In the genomic region with DNA sequence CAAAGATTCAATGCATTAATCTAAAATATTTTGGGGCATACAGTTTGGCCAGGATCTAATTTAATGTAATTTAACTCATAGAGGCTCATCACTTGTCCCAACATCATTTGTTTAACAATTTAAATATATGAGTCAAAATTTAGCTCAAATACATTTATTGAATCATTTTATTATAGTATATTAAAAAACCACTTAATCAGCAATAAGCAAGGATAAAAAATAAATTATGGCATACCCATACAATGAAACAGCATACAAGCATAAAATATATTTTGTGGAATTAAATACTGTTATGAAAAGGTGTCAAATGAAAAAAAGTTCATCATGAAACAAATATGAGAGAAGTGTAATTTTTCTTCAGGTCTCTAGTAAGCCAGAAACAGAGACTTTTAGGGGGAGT, we compare ENCODE assay signal across 4 cellular contexts.
A peak's percentile ranks its signal among the peaks of the same experiment; 100 is the strongest.
TF ChIP-seq lines count a peak whose summit lies in the region.

No MANE protein-coding gene starts in this region.

TF ChIP-seq in SK-N-SH treated with all-trans-retinoic acid at 6 μM for 48 hours, 23 proteins besides CTCF, POLR2A, EP300 and RAD21:
- no peak for TF ChIP-seq ARNTL (CRISPR knock-in tag; IDR thresholded peaks at IDR 0.05; ENCODE audit: borderline replicate concordance, low read depth)
- 0 out of 2 replicates have a peak, but pooled peaks have one; percentile 3 for TF ChIP-seq TCF4 (CRISPR knock-in tag; IDR thresholded peaks at IDR 0.05; ENCODE audit: borderline replicate concordance)

TF ChIP-seq in SK-N-SH, 30 proteins besides CTCF, POLR2A, EP300 and RAD21:
- TF ChIP-seq, protein P1, sequence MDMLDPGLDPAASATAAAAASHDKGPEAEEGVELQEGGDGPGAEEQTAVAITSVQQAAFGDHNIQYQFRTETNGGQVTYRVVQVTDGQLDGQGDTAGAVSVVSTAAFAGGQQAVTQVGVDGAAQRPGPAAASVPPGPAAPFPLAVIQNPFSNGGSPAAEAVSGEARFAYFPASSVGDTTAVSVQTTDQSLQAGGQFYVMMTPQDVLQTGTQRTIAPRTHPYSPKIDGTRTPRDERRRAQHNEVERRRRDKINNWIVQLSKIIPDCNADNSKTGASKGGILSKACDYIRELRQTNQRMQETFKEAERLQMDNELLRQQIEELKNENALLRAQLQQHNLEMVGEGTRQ (IDR thresholded peaks at IDR 0.05; ENCODE audit: borderline replicate concordance, low read depth, low read length) = no peak
- TF ChIP-seq, protein P2, sequence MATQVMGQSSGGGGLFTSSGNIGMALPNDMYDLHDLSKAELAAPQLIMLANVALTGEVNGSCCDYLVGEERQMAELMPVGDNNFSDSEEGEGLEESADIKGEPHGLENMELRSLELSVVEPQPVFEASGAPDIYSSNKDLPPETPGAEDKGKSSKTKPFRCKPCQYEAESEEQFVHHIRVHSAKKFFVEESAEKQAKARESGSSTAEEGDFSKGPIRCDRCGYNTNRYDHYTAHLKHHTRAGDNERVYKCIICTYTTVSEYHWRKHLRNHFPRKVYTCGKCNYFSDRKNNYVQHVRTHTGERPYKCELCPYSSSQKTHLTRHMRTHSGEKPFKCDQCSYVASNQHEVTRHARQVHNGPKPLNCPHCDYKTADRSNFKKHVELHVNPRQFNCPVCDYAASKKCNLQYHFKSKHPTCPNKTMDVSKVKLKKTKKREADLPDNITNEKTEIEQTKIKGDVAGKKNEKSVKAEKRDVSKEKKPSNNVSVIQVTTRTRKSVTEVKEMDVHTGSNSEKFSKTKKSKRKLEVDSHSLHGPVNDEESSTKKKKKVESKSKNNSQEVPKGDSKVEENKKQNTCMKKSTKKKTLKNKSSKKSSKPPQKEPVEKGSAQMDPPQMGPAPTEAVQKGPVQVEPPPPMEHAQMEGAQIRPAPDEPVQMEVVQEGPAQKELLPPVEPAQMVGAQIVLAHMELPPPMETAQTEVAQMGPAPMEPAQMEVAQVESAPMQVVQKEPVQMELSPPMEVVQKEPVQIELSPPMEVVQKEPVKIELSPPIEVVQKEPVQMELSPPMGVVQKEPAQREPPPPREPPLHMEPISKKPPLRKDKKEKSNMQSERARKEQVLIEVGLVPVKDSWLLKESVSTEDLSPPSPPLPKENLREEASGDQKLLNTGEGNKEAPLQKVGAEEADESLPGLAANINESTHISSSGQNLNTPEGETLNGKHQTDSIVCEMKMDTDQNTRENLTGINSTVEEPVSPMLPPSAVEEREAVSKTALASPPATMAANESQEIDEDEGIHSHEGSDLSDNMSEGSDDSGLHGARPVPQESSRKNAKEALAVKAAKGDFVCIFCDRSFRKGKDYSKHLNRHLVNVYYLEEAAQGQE (IDR thresholded peaks at IDR 0.05; ENCODE audit: low read depth, low read length) = no peak
- TF ChIP-seq NRF1 (IDR thresholded peaks at IDR 0.05; ENCODE audit: low read depth, low read length) (no peak), MXI1 (IDR thresholded peaks at IDR 0.05; ENCODE audit: low read depth, low read length) (no peak), TCF12 (IDR thresholded peaks at IDR 0.05) (no peak), TEAD4 (IDR thresholded peaks at IDR 0.05; ENCODE audit: borderline replicate concordance, insufficient read depth) (no peak)
- TF ChIP-seq, protein P3, sequence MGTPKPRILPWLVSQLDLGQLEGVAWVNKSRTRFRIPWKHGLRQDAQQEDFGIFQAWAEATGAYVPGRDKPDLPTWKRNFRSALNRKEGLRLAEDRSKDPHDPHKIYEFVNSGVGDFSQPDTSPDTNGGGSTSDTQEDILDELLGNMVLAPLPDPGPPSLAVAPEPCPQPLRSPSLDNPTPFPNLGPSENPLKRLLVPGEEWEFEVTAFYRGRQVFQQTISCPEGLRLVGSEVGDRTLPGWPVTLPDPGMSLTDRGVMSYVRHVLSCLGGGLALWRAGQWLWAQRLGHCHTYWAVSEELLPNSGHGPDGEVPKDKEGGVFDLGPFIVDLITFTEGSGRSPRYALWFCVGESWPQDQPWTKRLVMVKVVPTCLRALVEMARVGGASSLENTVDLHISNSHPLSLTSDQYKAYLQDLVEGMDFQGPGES (IDR thresholded peaks at IDR 0.05; ENCODE audit: low read depth, low read length) = no peak

TF ChIP-seq in HepG2, 621 proteins besides CTCF, POLR2A, EP300 and RAD21:
- TF ChIP-seq ZNF672 (CRISPR knock-in tag; IDR thresholded peaks at IDR 0.05) = no peak
- TF ChIP-seq MAFF (IDR thresholded peaks at IDR 0.05; ENCODE audit: low read depth, low read length) = peak; percentile 65
- peak; percentile 48 to 77 for TF ChIP-seq MAFK (conservative IDR thresholded peaks at IDR 0.05 in 1 of 2, IDR thresholded peaks at IDR 0.05 in 1 of 2; ENCODE audit: low read length in 2 of 2)
TF ChIP-seq in HepG2: peak in this region for 2.

TF ChIP-seq in IMR-90, 13 proteins besides CTCF, POLR2A, EP300 and RAD21:
- peak; percentile 35 for TF ChIP-seq MAFK (IDR thresholded peaks at IDR 0.05; ENCODE audit: low read depth, low read length)
- no peak for TF ChIP-seq BHLHE40 (IDR thresholded peaks at IDR 0.05; ENCODE audit: low read depth, low read length)
- TF ChIP-seq MAZ (IDR thresholded peaks at IDR 0.05; ENCODE audit: borderline replicate concordance, low read depth, low read length) = no peak
- no peak for TF ChIP-seq MXI1 (IDR thresholded peaks at IDR 0.05; ENCODE audit: borderline replicate concordance, low read depth, low read length)
- TF ChIP-seq CEBPB (IDR thresholded peaks at IDR 0.05; ENCODE audit: low read depth, low read length) = no peak
